In the genomic region with DNA sequence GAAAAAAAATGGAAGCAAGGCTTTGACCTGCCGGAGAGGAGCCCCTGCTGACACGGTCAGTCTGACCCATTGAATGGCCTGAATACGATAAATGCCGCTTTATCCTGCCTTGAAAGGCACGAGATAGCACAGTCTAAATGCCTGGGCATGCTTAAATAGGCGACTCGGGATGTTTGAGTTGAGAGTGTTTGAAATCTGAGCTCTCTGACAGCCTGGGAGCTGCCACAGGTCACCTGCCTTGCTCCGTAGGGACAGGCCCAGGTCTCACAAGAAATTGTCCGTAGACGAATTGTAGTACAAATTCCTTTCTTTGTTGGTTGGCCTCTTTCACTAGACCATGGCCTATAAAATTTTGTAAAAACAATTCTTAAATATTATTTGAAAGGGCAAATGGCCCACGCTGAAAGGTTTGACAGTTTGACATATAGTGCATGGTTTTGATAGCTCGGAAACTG, we compare ENCODE assay signal across 1 cellular context.
A peak's percentile ranks its signal among the peaks of the same experiment; 100 is the strongest.
TF ChIP-seq lines count a peak whose summit lies in the region.

No MANE protein-coding gene starts in this region.

TF ChIP-seq in WTC11, 78 proteins besides CTCF, POLR2A, EP300 and RAD21 (continued from another document):
- TF ChIP-seq ZNF219 (CRISPR knock-in tag; IDR thresholded peaks at IDR 0.05; ENCODE audit: borderline replicate concordance) (no peak), ZNF423 (CRISPR knock-in tag; IDR thresholded peaks at IDR 0.05) (no peak), ZNF232 (CRISPR knock-in tag; IDR thresholded peaks at IDR 0.05) (no peak), ZNF317 (CRISPR knock-in tag; IDR thresholded peaks at IDR 0.05; ENCODE audit: borderline replicate concordance, low read depth) (no peak), ETV6 (CRISPR knock-in tag; IDR thresholded peaks at IDR 0.05) (no peak)
- TF ChIP-seq, protein P1, sequence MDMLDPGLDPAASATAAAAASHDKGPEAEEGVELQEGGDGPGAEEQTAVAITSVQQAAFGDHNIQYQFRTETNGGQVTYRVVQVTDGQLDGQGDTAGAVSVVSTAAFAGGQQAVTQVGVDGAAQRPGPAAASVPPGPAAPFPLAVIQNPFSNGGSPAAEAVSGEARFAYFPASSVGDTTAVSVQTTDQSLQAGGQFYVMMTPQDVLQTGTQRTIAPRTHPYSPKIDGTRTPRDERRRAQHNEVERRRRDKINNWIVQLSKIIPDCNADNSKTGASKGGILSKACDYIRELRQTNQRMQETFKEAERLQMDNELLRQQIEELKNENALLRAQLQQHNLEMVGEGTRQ (CRISPR knock-in tag; IDR thresholded peaks at IDR 0.05): peak; percentile 33; the same call in 1 of the 2 replicates
- TF ChIP-seq, protein P2, sequence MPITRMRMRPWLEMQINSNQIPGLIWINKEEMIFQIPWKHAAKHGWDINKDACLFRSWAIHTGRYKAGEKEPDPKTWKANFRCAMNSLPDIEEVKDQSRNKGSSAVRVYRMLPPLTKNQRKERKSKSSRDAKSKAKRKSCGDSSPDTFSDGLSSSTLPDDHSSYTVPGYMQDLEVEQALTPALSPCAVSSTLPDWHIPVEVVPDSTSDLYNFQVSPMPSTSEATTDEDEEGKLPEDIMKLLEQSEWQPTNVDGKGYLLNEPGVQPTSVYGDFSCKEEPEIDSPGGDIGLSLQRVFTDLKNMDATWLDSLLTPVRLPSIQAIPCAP (CRISPR knock-in tag; IDR thresholded peaks at IDR 0.05): no peak
- TF ChIP-seq, protein P3, sequence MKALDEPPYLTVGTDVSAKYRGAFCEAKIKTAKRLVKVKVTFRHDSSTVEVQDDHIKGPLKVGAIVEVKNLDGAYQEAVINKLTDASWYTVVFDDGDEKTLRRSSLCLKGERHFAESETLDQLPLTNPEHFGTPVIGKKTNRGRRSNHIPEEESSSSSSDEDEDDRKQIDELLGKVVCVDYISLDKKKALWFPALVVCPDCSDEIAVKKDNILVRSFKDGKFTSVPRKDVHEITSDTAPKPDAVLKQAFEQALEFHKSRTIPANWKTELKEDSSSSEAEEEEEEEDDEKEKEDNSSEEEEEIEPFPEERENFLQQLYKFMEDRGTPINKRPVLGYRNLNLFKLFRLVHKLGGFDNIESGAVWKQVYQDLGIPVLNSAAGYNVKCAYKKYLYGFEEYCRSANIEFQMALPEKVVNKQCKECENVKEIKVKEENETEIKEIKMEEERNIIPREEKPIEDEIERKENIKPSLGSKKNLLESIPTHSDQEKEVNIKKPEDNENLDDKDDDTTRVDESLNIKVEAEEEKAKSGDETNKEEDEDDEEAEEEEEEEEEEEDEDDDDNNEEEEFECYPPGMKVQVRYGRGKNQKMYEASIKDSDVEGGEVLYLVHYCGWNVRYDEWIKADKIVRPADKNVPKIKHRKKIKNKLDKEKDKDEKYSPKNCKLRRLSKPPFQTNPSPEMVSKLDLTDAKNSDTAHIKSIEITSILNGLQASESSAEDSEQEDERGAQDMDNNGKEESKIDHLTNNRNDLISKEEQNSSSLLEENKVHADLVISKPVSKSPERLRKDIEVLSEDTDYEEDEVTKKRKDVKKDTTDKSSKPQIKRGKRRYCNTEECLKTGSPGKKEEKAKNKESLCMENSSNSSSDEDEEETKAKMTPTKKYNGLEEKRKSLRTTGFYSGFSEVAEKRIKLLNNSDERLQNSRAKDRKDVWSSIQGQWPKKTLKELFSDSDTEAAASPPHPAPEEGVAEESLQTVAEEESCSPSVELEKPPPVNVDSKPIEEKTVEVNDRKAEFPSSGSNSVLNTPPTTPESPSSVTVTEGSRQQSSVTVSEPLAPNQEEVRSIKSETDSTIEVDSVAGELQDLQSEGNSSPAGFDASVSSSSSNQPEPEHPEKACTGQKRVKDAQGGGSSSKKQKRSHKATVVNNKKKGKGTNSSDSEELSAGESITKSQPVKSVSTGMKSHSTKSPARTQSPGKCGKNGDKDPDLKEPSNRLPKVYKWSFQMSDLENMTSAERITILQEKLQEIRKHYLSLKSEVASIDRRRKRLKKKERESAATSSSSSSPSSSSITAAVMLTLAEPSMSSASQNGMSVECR (CRISPR knock-in tag; IDR thresholded peaks at IDR 0.05; ENCODE audit: borderline replicate concordance): no peak
- TF ChIP-seq, protein P4, sequence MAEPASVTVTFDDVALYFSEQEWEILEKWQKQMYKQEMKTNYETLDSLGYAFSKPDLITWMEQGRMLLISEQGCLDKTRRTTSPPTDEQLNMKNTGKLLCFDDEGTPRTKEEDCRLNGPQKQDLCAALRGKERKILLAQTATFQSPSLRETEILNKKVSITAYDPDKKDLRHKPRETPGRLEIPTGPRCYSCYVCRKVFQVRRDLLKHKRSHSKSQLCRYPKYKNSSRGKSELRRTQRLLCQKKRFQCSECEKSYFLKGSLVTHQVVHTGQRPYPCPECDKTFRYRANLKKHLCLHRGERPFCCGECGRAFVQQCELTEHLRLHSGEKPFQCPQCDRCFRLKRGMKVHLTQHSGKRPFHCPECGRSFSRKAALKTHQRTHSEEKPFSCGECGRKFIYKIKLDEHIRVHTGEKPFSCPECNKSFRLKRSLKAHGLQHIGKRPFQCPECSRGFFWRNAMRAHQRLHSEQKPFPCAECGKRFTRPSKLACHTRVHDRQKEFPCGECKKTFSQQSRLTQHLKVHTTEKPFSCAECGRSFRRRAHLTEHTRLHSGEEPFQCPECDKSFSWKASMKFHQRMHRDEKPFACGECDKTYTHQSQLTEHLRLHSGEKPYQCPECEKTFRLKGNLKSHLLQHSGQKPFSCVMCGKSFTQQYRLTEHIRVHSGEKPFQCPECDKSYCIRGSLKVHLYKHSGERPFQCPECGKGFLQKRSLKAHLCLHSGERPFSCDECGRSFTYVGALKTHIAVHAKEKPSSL (CRISPR knock-in tag; conservative IDR thresholded peaks at IDR 0.05): no peak
- TF ChIP-seq, protein P5, sequence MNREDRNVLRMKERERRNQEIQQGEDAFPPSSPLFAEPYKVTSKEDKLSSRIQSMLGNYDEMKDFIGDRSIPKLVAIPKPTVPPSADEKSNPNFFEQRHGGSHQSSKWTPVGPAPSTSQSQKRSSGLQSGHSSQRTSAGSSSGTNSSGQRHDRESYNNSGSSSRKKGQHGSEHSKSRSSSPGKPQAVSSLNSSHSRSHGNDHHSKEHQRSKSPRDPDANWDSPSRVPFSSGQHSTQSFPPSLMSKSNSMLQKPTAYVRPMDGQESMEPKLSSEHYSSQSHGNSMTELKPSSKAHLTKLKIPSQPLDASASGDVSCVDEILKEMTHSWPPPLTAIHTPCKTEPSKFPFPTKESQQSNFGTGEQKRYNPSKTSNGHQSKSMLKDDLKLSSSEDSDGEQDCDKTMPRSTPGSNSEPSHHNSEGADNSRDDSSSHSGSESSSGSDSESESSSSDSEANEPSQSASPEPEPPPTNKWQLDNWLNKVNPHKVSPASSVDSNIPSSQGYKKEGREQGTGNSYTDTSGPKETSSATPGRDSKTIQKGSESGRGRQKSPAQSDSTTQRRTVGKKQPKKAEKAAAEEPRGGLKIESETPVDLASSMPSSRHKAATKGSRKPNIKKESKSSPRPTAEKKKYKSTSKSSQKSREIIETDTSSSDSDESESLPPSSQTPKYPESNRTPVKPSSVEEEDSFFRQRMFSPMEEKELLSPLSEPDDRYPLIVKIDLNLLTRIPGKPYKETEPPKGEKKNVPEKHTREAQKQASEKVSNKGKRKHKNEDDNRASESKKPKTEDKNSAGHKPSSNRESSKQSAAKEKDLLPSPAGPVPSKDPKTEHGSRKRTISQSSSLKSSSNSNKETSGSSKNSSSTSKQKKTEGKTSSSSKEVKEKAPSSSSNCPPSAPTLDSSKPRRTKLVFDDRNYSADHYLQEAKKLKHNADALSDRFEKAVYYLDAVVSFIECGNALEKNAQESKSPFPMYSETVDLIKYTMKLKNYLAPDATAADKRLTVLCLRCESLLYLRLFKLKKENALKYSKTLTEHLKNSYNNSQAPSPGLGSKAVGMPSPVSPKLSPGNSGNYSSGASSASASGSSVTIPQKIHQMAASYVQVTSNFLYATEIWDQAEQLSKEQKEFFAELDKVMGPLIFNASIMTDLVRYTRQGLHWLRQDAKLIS (CRISPR knock-in tag; IDR thresholded peaks at IDR 0.05; ENCODE audit: borderline replicate concordance): no peak
- TF ChIP-seq, protein P6, sequence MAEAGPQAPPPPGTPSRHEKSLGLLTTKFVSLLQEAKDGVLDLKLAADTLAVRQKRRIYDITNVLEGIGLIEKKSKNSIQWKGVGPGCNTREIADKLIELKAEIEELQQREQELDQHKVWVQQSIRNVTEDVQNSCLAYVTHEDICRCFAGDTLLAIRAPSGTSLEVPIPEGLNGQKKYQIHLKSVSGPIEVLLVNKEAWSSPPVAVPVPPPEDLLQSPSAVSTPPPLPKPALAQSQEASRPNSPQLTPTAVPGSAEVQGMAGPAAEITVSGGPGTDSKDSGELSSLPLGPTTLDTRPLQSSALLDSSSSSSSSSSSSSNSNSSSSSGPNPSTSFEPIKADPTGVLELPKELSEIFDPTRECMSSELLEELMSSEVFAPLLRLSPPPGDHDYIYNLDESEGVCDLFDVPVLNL (CRISPR knock-in tag; IDR thresholded peaks at IDR 0.05; ENCODE audit: borderline replicate concordance, low read depth): no peak
- TF ChIP-seq, protein P7, sequence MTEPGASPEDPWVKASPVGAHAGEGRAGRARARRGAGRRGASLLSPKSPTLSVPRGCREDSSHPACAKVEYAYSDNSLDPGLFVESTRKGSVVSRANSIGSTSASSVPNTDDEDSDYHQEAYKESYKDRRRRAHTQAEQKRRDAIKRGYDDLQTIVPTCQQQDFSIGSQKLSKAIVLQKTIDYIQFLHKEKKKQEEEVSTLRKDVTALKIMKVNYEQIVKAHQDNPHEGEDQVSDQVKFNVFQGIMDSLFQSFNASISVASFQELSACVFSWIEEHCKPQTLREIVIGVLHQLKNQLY (CRISPR knock-in tag; IDR thresholded peaks at IDR 0.05): no peak
